ENCODE assay signal across 9 cellular contexts in genomic region chr20:59145926-59146800, GRCh38. TPM values are rescaled to one million over a fixed set of nuclear protein-coding genes. Genes with fewer than 3 reads are reported as not detected.
A peak's percentile ranks its signal among the peaks of the same experiment; 100 is the strongest.
DNase-seq lines count a peak whose midpoint lies in the region; ATAC-seq and TF ChIP-seq lines count a peak whose summit lies in the region.
"Had no signal": no experiment of that assay in that cellular context is flagged by ENCODE, and none has a peak within 500 bp of the region (broad histone marks: within the 10 kb centered on the region; RNA-seq: fewer than 3 reads in every experiment).

No MANE protein-coding gene starts in this region.

- TF ChIP-seq CTCF in RWPE2 (IDR thresholded peaks at IDR 0.05; ENCODE audit: poor library complexity, severe bottlenecking), result no peak

- no peaks in the 10 kb centered on the region for H3K36me3 ChIP-seq in RWPE2 (ENCODE audit: low read depth)
- no peaks in the 10 kb centered on the region for H3K36me3 ChIP-seq in trophoblast cell (ENCODE audit: control insufficient read depth in 1 of 2, insufficient read depth in 2 of 2, low read length in 2 of 2)
- H3K36me3 ChIP-seq in mesendoderm (ENCODE audit: control insufficient read depth, insufficient read depth, low read length), result no peaks in the 10 kb centered on the region

- H3K4me3 Mint-ChIP-seq in stimulated activated effector memory CD8-positive, alpha-beta T cell treated with anti-CD3 and anti-CD28 coated beads, Interleukin-12 subunit alpha, Interleukin-12 subunit beta, amount 100 ng/mL, for 72 hours, result peak overlapping the region; percentile 72

- H2BK5ac ChIP-seq in trophoblast cell (ENCODE audit: low read depth, low read length, poor library complexity), result no peak overlapping the region
- no peak overlapping the region for H2BK5ac ChIP-seq in mesendoderm (ENCODE audit: low read length)

- H3K4me2 ChIP-seq in trophoblast cell (ENCODE audit: low read length) (no peak overlapping the region), mesendoderm (ENCODE audit: low read length) (no peak overlapping the region)

- peaks cover 57% of the 10 kb centered on the region for H3K27me3 ChIP-seq in RWPE2 (ENCODE audit: insufficient read depth, poor library complexity, severe bottlenecking)
- H3K27me3 ChIP-seq in trophoblast cell (ENCODE audit: insufficient read depth, low read length), result no peaks in the 10 kb centered on the region
- no peaks in the 10 kb centered on the region for H3K27me3 ChIP-seq in mesendoderm (ENCODE audit: insufficient read depth, low read length, poor library complexity)

- H3K27ac ChIP-seq in RWPE2 (ENCODE audit: poor library complexity, severe bottlenecking) (no peak overlapping the region), trophoblast cell (ENCODE audit: low read depth, low read length) (no peak overlapping the region), mesendoderm (ENCODE audit: low read depth, low read length) (no peak overlapping the region)

- H3K56ac ChIP-seq in mesendoderm (ENCODE audit: low read length), result no peak overlapping the region

- H4K12ac ChIP-seq in trophoblast cell (ENCODE audit: low read depth, low read length), result no peak overlapping the region

- ATAC-seq in RWPE2 (ENCODE audit: low read depth), result no peak
- peak; percentile 67 for ATAC-seq in stimulated activated effector memory CD8-positive, alpha-beta T cell treated with anti-CD3 and anti-CD28 coated beads, Interleukin-12 subunit alpha, Interleukin-12 subunit beta, amount 100 ng/mL, for 72 hours
- no peak for ATAC-seq in HG03095 (IDR thresholded peaks at IDR 0.05; ENCODE audit: unreplicated experiment)

- H3K36me3 Mint-ChIP-seq in stimulated activated effector memory CD8-positive, alpha-beta T cell treated with anti-CD3 and anti-CD28 coated beads, Interleukin-12 subunit alpha, Interleukin-12 subunit beta, amount 100 ng/mL, for 72 hours, result peaks cover 27% of the 10 kb centered on the region

- no peak overlapping the region for H2AK5ac ChIP-seq in trophoblast cell (ENCODE audit: low read length)
- no peak overlapping the region for H2AK5ac ChIP-seq in mesendoderm (ENCODE audit: low read length)

- no peak overlapping the region for H2BK12ac ChIP-seq in trophoblast cell (ENCODE audit: low read length)

- H3K14ac ChIP-seq in trophoblast cell (ENCODE audit: low read length), result no peak overlapping the region

- H3K4me1 ChIP-seq in RWPE2 (ENCODE audit: insufficient read depth, poor library complexity, severe bottlenecking) (no peaks in the 10 kb centered on the region), trophoblast cell (ENCODE audit: control insufficient read depth in 1 of 2, insufficient read depth in 2 of 2, low read length in 2 of 2) (peaks cover 3 to 6% of the 10 kb centered on the region in 2 experiments), mesendoderm (ENCODE audit: control insufficient read depth, low read depth, low read length) (no peaks in the 10 kb centered on the region)

- DNase-seq in RWPE2 (ENCODE audit: low spot score) (peak; percentile 72), mesenteric fat pad (ENCODE audit: low spot score) (peak; percentile 72), DMS114 treated with DMSO at 0.1 percent for 48 hours (lab: John Stamatoyannopoulos, UW; ENCODE audit: unreplicated experiment) (no peak), trophoblast cell (no peak), mesendoderm (no peak)
- peak; percentile 44 for DNase-seq in activated effector memory CD4-positive, alpha-beta T cell treated with Interleukin-2 at 50 U/mL for 16 hours
- DNase-seq in stimulated activated effector memory CD8-positive, alpha-beta T cell treated with anti-CD3 and anti-CD28 coated beads, Interleukin-12 subunit alpha, Interleukin-12 subunit beta, amount 100 ng/mL, for 72 hours (ENCODE audit: low spot score in 2 of 2), result peak in 1 of 2 donors; percentile 72
- DNase-seq: NCI-H187 treated with DMSO at 0.1 percent for 48 hours had no signal

- no peak overlapping the region for H4K5ac ChIP-seq in mesendoderm (ENCODE audit: low read length)

- no peaks in the 10 kb centered on the region for H3K9me3 Mint-ChIP-seq in stimulated activated effector memory CD8-positive, alpha-beta T cell treated with anti-CD3 and anti-CD28 coated beads, Interleukin-12 subunit alpha, Interleukin-12 subunit beta, amount 100 ng/mL, for 72 hours

- H4K8ac ChIP-seq in trophoblast cell (ENCODE audit: low read depth, low read length), result no peak overlapping the region
- no peak overlapping the region for H4K8ac ChIP-seq in mesendoderm (ENCODE audit: low read depth, low read length)

- H3K23ac ChIP-seq in trophoblast cell (ENCODE audit: low read length), result no peak overlapping the region
- H3K23ac ChIP-seq in mesendoderm (ENCODE audit: low read length), result no peak overlapping the region

- H3K9ac ChIP-seq in trophoblast cell (ENCODE audit: low read length), result no peak overlapping the region
- no peak overlapping the region for H3K9ac ChIP-seq in mesendoderm (ENCODE audit: low read length)

- H2BK15ac ChIP-seq in mesendoderm (replicated peaks; ENCODE audit: low read depth), result no peak overlapping the region

- WGBS in trophoblast cell (ENCODE audit: extremely low coverage, insufficient coverage, insufficient read length), result no CpG with 5 or more reads among the region's 23 CpGs
- no CpG with 5 or more reads among the region's 23 CpGs for WGBS in mesendoderm (ENCODE audit: extremely low coverage, insufficient coverage, low lambda C conversion rate)

- H3K79me2 ChIP-seq in trophoblast cell (ENCODE audit: control insufficient read depth, insufficient read depth, low read length, poor library complexity) (no peaks in the 10 kb centered on the region), mesendoderm (ENCODE audit: control insufficient read depth, insufficient read depth, low read length) (no peaks in the 10 kb centered on the region)

- H3K18ac ChIP-seq in trophoblast cell (ENCODE audit: low read length) (no peak overlapping the region), mesendoderm (ENCODE audit: low read length) (no peak overlapping the region)

- no peak overlapping the region for H3K4me3 ChIP-seq in RWPE2 (ENCODE audit: severe bottlenecking)
- no peak overlapping the region for H3K4me3 ChIP-seq in trophoblast cell (ENCODE audit: low read depth, low read length)
- H3K4me3 ChIP-seq in mesendoderm (ENCODE audit: low read length), result no peak overlapping the region

- H4K91ac ChIP-seq in trophoblast cell (ENCODE audit: low read depth, low read length), result no peak overlapping the region

- H3K79me1 ChIP-seq in trophoblast cell (ENCODE audit: low read length) (no peaks in the 10 kb centered on the region), mesendoderm (ENCODE audit: low read length) (no peaks in the 10 kb centered on the region)

- H3K27ac Mint-ChIP-seq in stimulated activated effector memory CD8-positive, alpha-beta T cell treated with anti-CD3 and anti-CD28 coated beads, Interleukin-12 subunit alpha, Interleukin-12 subunit beta, amount 100 ng/mL, for 72 hours, result peak overlapping the region; percentile 93

- H2BK120ac ChIP-seq in trophoblast cell (ENCODE audit: insufficient read depth, low read length, poor library complexity), result no peak overlapping the region
- no peak overlapping the region for H2BK120ac ChIP-seq in mesendoderm (ENCODE audit: low read depth, low read length)

- H3K4ac ChIP-seq in trophoblast cell (ENCODE audit: low read depth, low read length) (no peak overlapping the region), mesendoderm (ENCODE audit: low read depth, low read length) (no peak overlapping the region)

- no peak overlapping the region for H2AFZ ChIP-seq in trophoblast cell (ENCODE audit: insufficient read depth, low read length, poor library complexity)

- peaks cover 78% of the 10 kb centered on the region for H3K4me1 Mint-ChIP-seq in stimulated activated effector memory CD8-positive, alpha-beta T cell treated with anti-CD3 and anti-CD28 coated beads, Interleukin-12 subunit alpha, Interleukin-12 subunit beta, amount 100 ng/mL, for 72 hours

- H3K9me3 ChIP-seq in RWPE2 (ENCODE audit: severe bottlenecking) (no peaks in the 10 kb centered on the region), trophoblast cell (ENCODE audit: insufficient read depth, low read depth, low read length) (peaks cover 3% of the 10 kb centered on the region)

RNA-seq across cellular contexts. Expression of gene ZNF831, which starts 17.5 kb away (rescaled TPM):
- total RNA-seq in mesenteric fat pad, result 0.32 TPM
- not detected in 2 replicates for polyA plus RNA-seq in trophoblast cell (2013)
- 0.01 TPM for polyA plus RNA-seq in mesendoderm (2013, experiment 1 of 2)
- polyA plus RNA-seq in mesendoderm (2013, experiment 2 of 2), result 0.01 TPM

Comparison
In these comparisons a context has a peak if more than half of its experiments do, and no peak if none do; other contexts are left out.
1. DNase-seq: peak in RWPE2 (single experiment), activated effector memory CD4-positive, alpha-beta T cell treated with Interleukin-2 at 50 U/mL for 16 hours (single experiment) and mesenteric fat pad (single experiment); none in DMS114 treated with DMSO at 0.1 percent for 48 hours (single experiment), trophoblast cell (0 of 2) and mesendoderm (single experiment).